In the genomic region with DNA sequence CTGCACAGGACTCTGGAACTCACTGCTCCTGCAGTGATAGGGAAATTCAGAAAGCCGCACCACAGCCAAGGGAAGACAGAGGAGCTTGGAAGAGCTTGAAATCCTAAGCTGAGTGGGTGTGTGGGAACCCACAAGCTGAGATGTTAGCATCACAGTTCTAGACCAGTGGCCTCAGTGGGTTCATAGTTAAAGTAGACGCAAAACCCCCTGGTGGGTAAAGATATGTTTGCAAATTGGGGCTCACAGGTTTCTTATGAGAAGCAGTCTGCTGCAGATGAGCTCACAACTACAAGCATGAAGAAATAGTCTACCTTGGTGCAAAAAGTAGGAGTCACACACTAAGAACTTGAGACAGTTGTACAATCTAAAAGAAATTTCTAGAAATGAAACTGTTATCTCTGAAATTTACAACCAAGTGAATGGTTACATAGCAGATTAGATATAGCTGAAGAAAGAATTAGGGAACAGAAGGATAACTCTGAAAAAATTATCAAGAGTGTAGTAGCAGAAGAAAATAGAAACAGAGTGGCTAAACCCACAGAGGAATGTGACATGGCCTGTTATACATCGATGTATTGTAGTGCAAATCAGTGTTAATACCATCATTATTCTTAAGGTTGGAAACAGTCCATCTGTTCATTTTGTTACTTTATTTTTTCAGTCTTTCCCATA, we compare ENCODE assay signal across 20 cellular contexts.
"Had no signal": no experiment of that assay in that cellular context is flagged by ENCODE, and none has a peak within 500 bp of the region (broad histone marks: within the 10 kb centered on the region; RNA-seq: fewer than 3 reads in every experiment).

No MANE protein-coding gene starts in this region.

- H3K36me3 ChIP-seq: colonic mucosa, prostate gland had no signal

- H3K27me3 ChIP-seq: colonic mucosa, esophagus muscularis mucosa, suprapubic skin had no signal

- ATAC-seq: activated CD8-positive, alpha-beta T cell treated with anti-CD3 and anti-CD28 coated beads for 36 hours; activated naive CD4-positive, alpha-beta T cell treated with anti-CD3 and anti-CD28 coated beads, Interleukin-2, amount 50 U/mL, for 72 hours; left ventricle myocardium superior; natural killer cell; right cardiac atrium; stimulated activated naive CD8-positive, alpha-beta T cell treated with anti-CD3 and anti-CD28 coated beads, Interleukin-15, Interleukin-2, amounts not matched to agents 100 U/mL and 50 U/mL, for 24 hours had no signal

- H3K4me3 Mint-ChIP-seq: activated B cell treated with CpG ODN at 0.5 μM for 24 hours; activated CD8-positive, alpha-beta T cell treated with anti-CD3 and anti-CD28 coated beads for 36 hours; memory B cell; natural killer cell had no signal

- H3K9me3 ChIP-seq: colonic mucosa, prostate gland had no signal

- DNase-seq: activated B cell treated with CpG ODN at 0.5 μM for 24 hours; activated CD4-positive, alpha-beta T cell treated with anti-CD3 and anti-CD28 coated beads for 48 hours; activated CD8-positive, alpha-beta memory T cell treated with anti-CD3 and anti-CD28 coated beads, Interleukin-2, amount 50 U/mL, for 4 hours; activated CD8-positive, alpha-beta T cell treated with anti-CD3 and anti-CD28 coated beads for 36 hours; activated effector memory CD4-positive, alpha-beta T cell treated with anti-CD3 and anti-CD28 coated beads, Interleukin-2, amount 50 U/mL, for 16 hours; activated T-cell treated with anti-CD3 and anti-CD28 coated beads, Interleukin-2, amount 50 U/mL, for 48 hours; central memory CD4-positive, alpha-beta T cell; colonic mucosa; hippocampal formation; kidney glomerular epithelial cell; left ventricle myocardium superior; natural killer cell; stimulated activated naive CD8-positive, alpha-beta T cell treated with anti-CD3 and anti-CD28 coated beads, Interleukin-15, Interleukin-2, amounts not matched to agents 100 U/mL and 50 U/mL, for 24 hours had no signal

- H3K4me3 ChIP-seq: colonic mucosa, esophagus muscularis mucosa, prostate gland, smooth muscle cell, suprapubic skin had no signal

- H3K4me1 Mint-ChIP-seq: activated B cell treated with CpG ODN at 0.5 μM for 24 hours, memory B cell, natural killer cell had no signal

- H3K4me2 ChIP-seq: smooth muscle cell had no signal

- H3K27ac Mint-ChIP-seq: activated B cell treated with CpG ODN at 0.5 μM for 24 hours; activated CD8-positive, alpha-beta T cell treated with anti-CD3 and anti-CD28 coated beads for 36 hours; activated naive CD4-positive, alpha-beta T cell treated with anti-CD3 and anti-CD28 coated beads, Interleukin-2, amount 50 U/mL, for 72 hours; memory B cell; natural killer cell had no signal

- H3K4me1 ChIP-seq: colonic mucosa, esophagus muscularis mucosa, prostate gland, suprapubic skin had no signal

- H3K27me3 Mint-ChIP-seq: activated B cell treated with CpG ODN at 0.5 μM for 24 hours; activated CD8-positive, alpha-beta T cell treated with anti-CD3 and anti-CD28 coated beads for 36 hours; memory B cell had no signal

- H3K27ac ChIP-seq: colonic mucosa, esophagus muscularis mucosa, prostate gland, suprapubic skin had no signal
